ENCODE assay signal across 11 cellular contexts in genomic region chr9:19185191-19185590, GRCh38. TPM values are rescaled to one million over a fixed set of nuclear protein-coding genes. Genes with fewer than 3 reads are reported as not detected.
A peak's percentile ranks its signal among the peaks of the same experiment; 100 is the strongest.
DNase-seq lines count a peak whose midpoint lies in the region; ATAC-seq and TF ChIP-seq lines count a peak whose summit lies in the region.
"Had no signal": no experiment of that assay in that cellular context is flagged by ENCODE, and none has a peak within 500 bp of the region (broad histone marks: within the 10 kb centered on the region; RNA-seq: fewer than 3 reads in every experiment).

No MANE protein-coding gene starts in this region.

- H3K9me3 Mint-ChIP-seq in activated naive CD8-positive, alpha-beta T cell treated with anti-CD3 and anti-CD28 coated beads, Interleukin-2, amount 10 ng/mL, durations not matched to agents 7 days and 5 days, result no peaks in the 10 kb centered on the region
- no peaks in the 10 kb centered on the region for H3K9me3 Mint-ChIP-seq in activated naive CD8-positive, alpha-beta T cell treated with anti-CD3 and anti-CD28 coated beads for 36 hours
- H3K9me3 Mint-ChIP-seq in chondrocyte (ENCODE audit: low read depth) (no peaks in the 10 kb centered on the region), neural progenitor cell (no peaks in the 10 kb centered on the region)
- H3K9me3 Mint-ChIP-seq: activated T-cell treated with anti-CD3 and anti-CD28 coated beads, Interleukin-2, amount 50 U/mL, for 24 hours had no signal

- no peak for ATAC-seq in activated naive CD8-positive, alpha-beta T cell treated with anti-CD3 and anti-CD28 coated beads, Interleukin-2, amount 10 ng/mL, durations not matched to agents 7 days and 5 days (ENCODE audit: low read depth)
- ATAC-seq in HG03280 (IDR thresholded peaks at IDR 0.05; ENCODE audit: unreplicated experiment), result no peak
- no peak for ATAC-seq in GM18870 (IDR thresholded peaks at IDR 0.05; ENCODE audit: unreplicated experiment)

- no peak overlapping the region for H3K4me3 ChIP-seq in muscle layer of duodenum (ENCODE audit: low read depth in 1 of 2, low read length in 2 of 2)
- H3K4me3 ChIP-seq in transverse colon, result no peak overlapping the region
- H3K4me3 ChIP-seq in neural progenitor cell, result no peak overlapping the region

- no peak overlapping the region for H3K9ac ChIP-seq in neural progenitor cell

- H3K4me1 ChIP-seq in muscle layer of duodenum (ENCODE audit: control insufficient read depth in 1 of 2, insufficient read depth in 2 of 2, low read length in 2 of 2) (peaks cover 0 to 20% of the 10 kb centered on the region in 2 donors), transverse colon (peaks cover 16 to 58% (median 40%) of the 10 kb centered on the region in 4 donors), neural progenitor cell (no peaks in the 10 kb centered on the region)

- TF ChIP-seq CTCF in chondrocyte (IDR thresholded peaks at IDR 0.05) (no peak), transverse colon (IDR thresholded peaks at IDR 0.05) (no peak), neural progenitor cell (IDR thresholded peaks at IDR 0.05) (no peak)

- in situ Hi-C loops in transverse colon (cut with MboI; ENCODE audit: low pct_ligation_motif_present in 1 of 4, low pct_unique_long_range_greater_than_20kb in 1 of 4, low sequenced_read_pairs in 3 of 4), result loop anchor here in 1 of 4 donors (25.0 kb wide), 3 partner anchors 98 to 202 kb away; partner anchors contain the start of gene RPS6

- no peak for TF ChIP-seq EP300 in transverse colon (IDR thresholded peaks at IDR 0.05; ENCODE audit: low read depth)

- no peak overlapping the region for H2AFZ ChIP-seq in neural progenitor cell (replicated peaks)

- WGBS in transverse colon (ENCODE audit: low coverage in 1 of 2), 2 donors, result 86% methylated on average over 1 of the region's 1 CpG

- no peak overlapping the region for H3K4me2 ChIP-seq in neural progenitor cell

- H3K9me3 ChIP-seq in muscle layer of duodenum (ENCODE audit: control insufficient read depth in 1 of 2, low read length in 2 of 2) (no peaks in the 10 kb centered on the region), transverse colon (no peaks in the 10 kb centered on the region), neural progenitor cell (ENCODE audit: low read depth) (no peaks in the 10 kb centered on the region)

- no peak for TF ChIP-seq POLR2A in transverse colon (IDR thresholded peaks at IDR 0.05)

- H3K27ac ChIP-seq in muscle layer of duodenum (ENCODE audit: low read length) (peak overlapping the region; percentile 82), transverse colon (peak overlapping the region; percentile 86 to 94 (median 89)), neural progenitor cell (no peak overlapping the region)

- H3K27me3 ChIP-seq in muscle layer of duodenum (ENCODE audit: low read depth, low read length) (no peaks in the 10 kb centered on the region), transverse colon (no peaks in the 10 kb centered on the region), neural progenitor cell (no peaks in the 10 kb centered on the region)

- H3K36me3 Mint-ChIP-seq in activated naive CD8-positive, alpha-beta T cell treated with anti-CD3 and anti-CD28 coated beads, Interleukin-2, amount 10 ng/mL, durations not matched to agents 7 days and 5 days, result no peaks in the 10 kb centered on the region
- no peaks in the 10 kb centered on the region for H3K36me3 Mint-ChIP-seq in activated naive CD8-positive, alpha-beta T cell treated with anti-CD3 and anti-CD28 coated beads for 36 hours
- H3K36me3 Mint-ChIP-seq in chondrocyte (ENCODE audit: low read depth) (no peaks in the 10 kb centered on the region), neural progenitor cell (no peaks in the 10 kb centered on the region)

- no peaks in the 10 kb centered on the region for H3K36me3 ChIP-seq in muscle layer of duodenum (ENCODE audit: control insufficient read depth in 1 of 2, insufficient read depth in 2 of 2, low read length in 2 of 2)
- no peaks in the 10 kb centered on the region for H3K36me3 ChIP-seq in transverse colon
- H3K36me3 ChIP-seq in neural progenitor cell, result no peaks in the 10 kb centered on the region

- peaks cover 16% of the 10 kb centered on the region for H3K4me1 Mint-ChIP-seq in activated naive CD8-positive, alpha-beta T cell treated with anti-CD3 and anti-CD28 coated beads, Interleukin-2, amount 10 ng/mL, durations not matched to agents 7 days and 5 days
- peaks cover 22% of the 10 kb centered on the region for H3K4me1 Mint-ChIP-seq in activated naive CD8-positive, alpha-beta T cell treated with anti-CD3 and anti-CD28 coated beads for 36 hours
- H3K4me1 Mint-ChIP-seq in chondrocyte (ENCODE audit: low read depth) (peaks cover 23% of the 10 kb centered on the region), neural progenitor cell (peaks cover 7% of the 10 kb centered on the region)

- peak overlapping the region; percentile 25 for H3K27ac Mint-ChIP-seq in activated naive CD8-positive, alpha-beta T cell treated with anti-CD3 and anti-CD28 coated beads, Interleukin-2, amount 10 ng/mL, durations not matched to agents 7 days and 5 days
- H3K27ac Mint-ChIP-seq in activated naive CD8-positive, alpha-beta T cell treated with anti-CD3 and anti-CD28 coated beads for 36 hours, result no peak overlapping the region
- H3K27ac Mint-ChIP-seq in chondrocyte (ENCODE audit: unreplicated experiment), result peak overlapping the region; percentile 99
- no peak overlapping the region for H3K27ac Mint-ChIP-seq in neural progenitor cell

- H3K4me3 Mint-ChIP-seq in activated naive CD8-positive, alpha-beta T cell treated with anti-CD3 and anti-CD28 coated beads, Interleukin-2, amount 10 ng/mL, durations not matched to agents 7 days and 5 days, result no peak overlapping the region
- H3K4me3 Mint-ChIP-seq in activated naive CD8-positive, alpha-beta T cell treated with anti-CD3 and anti-CD28 coated beads for 36 hours, result no peak overlapping the region
- H3K4me3 Mint-ChIP-seq in chondrocyte (ENCODE audit: unreplicated experiment) (no peak overlapping the region), neural progenitor cell (no peak overlapping the region)

- H3K79me2 ChIP-seq in neural progenitor cell (ENCODE audit: low read depth), result no peaks in the 10 kb centered on the region

- H4K20me1 ChIP-seq in neural progenitor cell (ENCODE audit: low read depth), result no peaks in the 10 kb centered on the region

- no peak for DNase-seq in activated naive CD8-positive, alpha-beta T cell treated with anti-CD3 and anti-CD28 coated beads, Interleukin-2, amount 10 ng/mL, durations not matched to agents 7 days and 5 days
- DNase-seq in activated naive CD8-positive, alpha-beta T cell treated with anti-CD3 and anti-CD28 coated beads for 36 hours, result no peak
- DNase-seq in chondrocyte (ENCODE audit: low spot score), result no peak
- DNase-seq in transverse colon, result no peak
- DNase-seq in neural progenitor cell (ENCODE audit: low spot score), result no peak
- DNase-seq: activated T-cell treated with anti-CD3 and anti-CD28 coated beads, Interleukin-2, amount 50 U/mL, for 24 hours; amygdala; dermis blood vessel endothelial cell had no signal

- intact Hi-C loops in transverse colon (cut with DNase I; ENCODE audit: low total_unique reads), result no loop called here

- POLR2A ChIA-PET in activated naive CD8-positive, alpha-beta T cell treated with anti-CD3 and anti-CD28 coated beads, Interleukin-2, amount 10 ng/mL, durations not matched to agents 7 days and 5 days (lab: Charles Lee), result interaction anchor here (1.2 to 2.2 kb wide), 4 partner anchors 10 to 195 kb away, joined by 3 to 14 read pairs (median 6); partner anchors contain the start of genes DENND4C, RPS6 and RRAGA

- no peaks in the 10 kb centered on the region for H3K27me3 Mint-ChIP-seq in activated naive CD8-positive, alpha-beta T cell treated with anti-CD3 and anti-CD28 coated beads, Interleukin-2, amount 10 ng/mL, durations not matched to agents 7 days and 5 days
- H3K27me3 Mint-ChIP-seq in activated naive CD8-positive, alpha-beta T cell treated with anti-CD3 and anti-CD28 coated beads for 36 hours, result no peaks in the 10 kb centered on the region
- H3K27me3 Mint-ChIP-seq in chondrocyte (ENCODE audit: low read depth), result no peaks in the 10 kb centered on the region
- peaks cover 5% of the 10 kb centered on the region for H3K27me3 Mint-ChIP-seq in neural progenitor cell (ENCODE audit: insufficient read depth, low read depth)
- H3K27me3 Mint-ChIP-seq: activated T-cell treated with anti-CD3 and anti-CD28 coated beads, Interleukin-2, amount 50 U/mL, for 24 hours had no signal

- no peaks in the 10 kb centered on the region for H3F3A ChIP-seq in neural progenitor cell (ENCODE audit: low read depth)

RNA-seq across cellular contexts. Expression of gene DENND4C, which starts 45.3 kb away (rescaled TPM):
- total RNA-seq in activated naive CD8-positive, alpha-beta T cell treated with anti-CD3 and anti-CD28 coated beads, Interleukin-2, amount 10 ng/mL, durations not matched to agents 7 days and 5 days, result 10 to 100 TPM; 44.4 to 49.5 TPM
- 10 to 100 TPM; 12.8 to 15.1 TPM for total RNA-seq in activated naive CD8-positive, alpha-beta T cell treated with anti-CD3 and anti-CD28 coated beads for 36 hours
- 27.0 to 32.8 TPM (median 27.1 TPM) in 3 replicates for total RNA-seq in chondrocyte
- 100 to 1,000 TPM; 101 to 143 (median 110) TPM for total RNA-seq in transverse colon
- total RNA-seq in neural progenitor cell (ENCODE audit: low replicate concordance), result 40.7 and 73.4 TPM in 2 replicates

RNA-seq across cellular contexts. Expression of gene PLIN2, which starts 57.9 kb away (rescaled TPM):
- 10 to 100 TPM; 51.3 to 55.1 TPM for total RNA-seq in activated naive CD8-positive, alpha-beta T cell treated with anti-CD3 and anti-CD28 coated beads, Interleukin-2, amount 10 ng/mL, durations not matched to agents 7 days and 5 days
- total RNA-seq in activated naive CD8-positive, alpha-beta T cell treated with anti-CD3 and anti-CD28 coated beads for 36 hours, result 10 to 100 TPM; 82.9 to 84.4 TPM
- total RNA-seq in chondrocyte, result 20.0 to 78.4 TPM (median 71.9 TPM) in 3 replicates
- total RNA-seq in transverse colon, result 100 to 1,000 TPM in 1 of 4 donors, 10 to 100 TPM in 3; 34.0 to 150 (median 76.1) TPM
- 55.3 and 58.8 TPM in 2 replicates for total RNA-seq in neural progenitor cell (ENCODE audit: low replicate concordance)

Comparison
In these comparisons a context has a peak if more than half of its experiments do, and no peak if none do; other contexts are left out.
1. H3K27ac Mint-ChIP-seq: peak in activated naive CD8-positive, alpha-beta T cell treated with anti-CD3 and anti-CD28 coated beads, Interleukin-2, amount 10 ng/mL, durations not matched to agents 7 days and 5 days (single experiment) and chondrocyte (single experiment); none in activated naive CD8-positive, alpha-beta T cell treated with anti-CD3 and anti-CD28 coated beads for 36 hours (single experiment) and neural progenitor cell (single experiment).